19 cellular contexts compared by ENCODE assay signal in the genomic region with DNA sequence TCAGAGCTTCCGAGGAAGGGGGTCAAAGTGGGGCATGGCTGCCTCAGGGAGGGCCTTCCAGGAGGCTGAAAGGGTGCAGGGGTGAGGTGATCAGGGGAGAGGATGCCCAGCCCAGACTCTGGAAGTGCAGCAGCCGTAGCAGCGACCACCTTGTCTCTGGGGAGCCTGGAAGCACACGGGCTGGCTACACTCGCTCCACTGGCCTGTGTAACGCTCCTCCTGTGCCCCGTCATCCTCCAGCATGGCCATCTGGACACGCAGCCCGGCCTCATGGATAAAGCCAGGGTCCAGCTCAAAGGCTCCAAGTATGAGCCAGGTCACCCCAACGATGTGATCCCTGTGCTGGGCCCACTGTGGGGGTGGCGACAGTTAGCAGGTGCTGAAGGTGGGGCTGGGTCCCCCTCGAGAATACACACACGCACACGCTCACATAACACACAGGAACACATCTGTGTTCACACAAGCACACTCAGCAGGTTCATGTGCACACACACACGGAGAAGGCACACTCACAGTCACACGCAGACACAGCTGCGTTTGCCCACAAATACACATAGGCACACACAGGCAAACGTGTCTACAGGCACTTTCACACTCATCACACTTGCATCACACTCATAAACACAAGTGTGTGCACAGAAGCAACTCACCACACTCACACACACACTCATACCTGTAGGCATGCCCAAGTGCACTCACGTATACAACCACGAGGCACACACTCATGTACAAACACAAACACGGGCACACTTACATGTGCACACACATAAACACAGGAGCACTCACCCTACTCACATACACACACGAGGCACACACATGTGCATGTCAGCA. TPM values are rescaled to one million over a fixed set of nuclear protein-coding genes. Genes with fewer than 3 reads are reported as not detected.
DNase-seq lines count a peak whose midpoint lies in the region; ATAC-seq, FAIRE-seq and TF ChIP-seq lines count a peak whose summit lies in the region.
"Had no signal": no experiment of that assay in that cellular context is flagged by ENCODE, and none has a peak within 500 bp of the region (broad histone marks: within the 10 kb centered on the region; RNA-seq: fewer than 3 reads in every experiment).

No MANE protein-coding gene starts in this region.

- no peaks in the 10 kb centered on the region for H3K27me3 Mint-ChIP-seq in activated naive CD8-positive, alpha-beta T cell treated with anti-CD3 and anti-CD28 coated beads, Interleukin-2, amount 10 ng/mL, durations not matched to agents 7 days and 5 days
- H3K27me3 Mint-ChIP-seq in activated naive CD8-positive, alpha-beta T cell treated with anti-CD3 and anti-CD28 coated beads for 36 hours: no peaks in the 10 kb centered on the region
- H3K27me3 Mint-ChIP-seq in activated naive CD8-positive, alpha-beta T cell treated with anti-CD3 and anti-CD28 coated beads, Interleukin-2, amount 50 U/mL, for 24 hours: no peaks in the 10 kb centered on the region
- no peaks in the 10 kb centered on the region for H3K27me3 Mint-ChIP-seq in neural crest cell (ENCODE audit: low read depth)
- H3K27me3 Mint-ChIP-seq: activated naive CD4-positive, alpha-beta T cell treated with anti-CD3 and anti-CD28 coated beads, Interleukin-2, amount 50 U/mL, for 24 hours had no signal

- no peak for DNase-seq in activated naive CD8-positive, alpha-beta T cell treated with anti-CD3 and anti-CD28 coated beads, Interleukin-2, amount 10 ng/mL, durations not matched to agents 7 days and 5 days
- DNase-seq in activated naive CD8-positive, alpha-beta T cell treated with anti-CD3 and anti-CD28 coated beads for 36 hours: no peak
- no peak for DNase-seq in activated naive CD8-positive, alpha-beta T cell treated with anti-CD3 and anti-CD28 coated beads, Interleukin-2, amount 50 U/mL, for 24 hours
- DNase-seq in neural crest cell (ENCODE audit: low read depth, low spot score) (no peak), urothelium cell line (ENCODE audit: low spot score) (no peak), RCC 7860 (ENCODE audit: low spot score) (no peak), GM13976 (ENCODE audit: low spot score) (no peak)
- DNase-seq: activated CD4-positive, CD25-positive, alpha-beta regulatory T cell; effector CD8-positive, alpha-beta T cell; H7; mammary epithelial cell; NCI-H1417; NCI-H524; small intestine; stimulated activated CD4-positive, alpha-beta T cell treated with anti-CD3 and anti-CD28 coated beads, Interleukin-4, amount 100 ng/mL, for 1 hour had no signal

- peak overlapping the region; percentile 76 for H3K27ac Mint-ChIP-seq in activated naive CD8-positive, alpha-beta T cell treated with anti-CD3 and anti-CD28 coated beads, Interleukin-2, amount 10 ng/mL, durations not matched to agents 7 days and 5 days
- H3K27ac Mint-ChIP-seq in activated naive CD8-positive, alpha-beta T cell treated with anti-CD3 and anti-CD28 coated beads for 36 hours: no peak overlapping the region
- H3K27ac Mint-ChIP-seq in activated naive CD8-positive, alpha-beta T cell treated with anti-CD3 and anti-CD28 coated beads, Interleukin-2, amount 50 U/mL, for 24 hours: no peak overlapping the region
- H3K27ac Mint-ChIP-seq in neural crest cell (ENCODE audit: unreplicated experiment): no peak overlapping the region
- H3K27ac Mint-ChIP-seq: activated naive CD4-positive, alpha-beta T cell treated with anti-CD3 and anti-CD28 coated beads, Interleukin-2, amount 50 U/mL, for 24 hours had no signal

- POLR2A ChIA-PET in activated naive CD8-positive, alpha-beta T cell treated with anti-CD3 and anti-CD28 coated beads, Interleukin-2, amount 10 ng/mL, durations not matched to agents 7 days and 5 days (lab: Charles Lee): no interaction called here

- H3K9me3 Mint-ChIP-seq in activated naive CD8-positive, alpha-beta T cell treated with anti-CD3 and anti-CD28 coated beads, Interleukin-2, amount 10 ng/mL, durations not matched to agents 7 days and 5 days: no peaks in the 10 kb centered on the region
- no peaks in the 10 kb centered on the region for H3K9me3 Mint-ChIP-seq in activated naive CD8-positive, alpha-beta T cell treated with anti-CD3 and anti-CD28 coated beads for 36 hours
- no peaks in the 10 kb centered on the region for H3K9me3 Mint-ChIP-seq in activated naive CD8-positive, alpha-beta T cell treated with anti-CD3 and anti-CD28 coated beads, Interleukin-2, amount 50 U/mL, for 24 hours
- H3K9me3 Mint-ChIP-seq in neural crest cell: no peaks in the 10 kb centered on the region
- H3K9me3 Mint-ChIP-seq: activated naive CD4-positive, alpha-beta T cell treated with anti-CD3 and anti-CD28 coated beads, Interleukin-2, amount 50 U/mL, for 24 hours had no signal

- H3K4me1 Mint-ChIP-seq in activated naive CD8-positive, alpha-beta T cell treated with anti-CD3 and anti-CD28 coated beads, Interleukin-2, amount 10 ng/mL, durations not matched to agents 7 days and 5 days: peaks cover 17% of the 10 kb centered on the region
- peaks cover 13% of the 10 kb centered on the region for H3K4me1 Mint-ChIP-seq in activated naive CD8-positive, alpha-beta T cell treated with anti-CD3 and anti-CD28 coated beads for 36 hours
- H3K4me1 Mint-ChIP-seq in activated naive CD8-positive, alpha-beta T cell treated with anti-CD3 and anti-CD28 coated beads, Interleukin-2, amount 50 U/mL, for 24 hours: peaks cover 16% of the 10 kb centered on the region
- H3K4me1 Mint-ChIP-seq in neural crest cell: peaks cover 12% of the 10 kb centered on the region

- H3K36me3 Mint-ChIP-seq in activated naive CD8-positive, alpha-beta T cell treated with anti-CD3 and anti-CD28 coated beads, Interleukin-2, amount 10 ng/mL, durations not matched to agents 7 days and 5 days: peaks cover 2% of the 10 kb centered on the region
- H3K36me3 Mint-ChIP-seq in activated naive CD8-positive, alpha-beta T cell treated with anti-CD3 and anti-CD28 coated beads for 36 hours: no peaks in the 10 kb centered on the region
- no peaks in the 10 kb centered on the region for H3K36me3 Mint-ChIP-seq in activated naive CD8-positive, alpha-beta T cell treated with anti-CD3 and anti-CD28 coated beads, Interleukin-2, amount 50 U/mL, for 24 hours (ENCODE audit: low read depth)
- no peaks in the 10 kb centered on the region for H3K36me3 Mint-ChIP-seq in neural crest cell (ENCODE audit: low read depth)
- H3K36me3 Mint-ChIP-seq: activated naive CD4-positive, alpha-beta T cell treated with anti-CD3 and anti-CD28 coated beads, Interleukin-2, amount 50 U/mL, for 24 hours had no signal

- TF ChIP-seq CTCF in neural crest cell (conservative IDR thresholded peaks at IDR 0.05): no peak
- no peak for TF ChIP-seq CTCF in GM13976 (IDR thresholded peaks at IDR 0.05; ENCODE audit: borderline replicate concordance, control extremely low read depth, extremely low read depth, insufficient read depth, missing control alignments)

- ATAC-seq in activated naive CD8-positive, alpha-beta T cell treated with anti-CD3 and anti-CD28 coated beads, Interleukin-2, amount 10 ng/mL, durations not matched to agents 7 days and 5 days (ENCODE audit: low read depth): no peak
- no peak for ATAC-seq in activated naive CD8-positive, alpha-beta T cell treated with anti-CD3 and anti-CD28 coated beads, Interleukin-2, amount 50 U/mL, for 24 hours
- no peak for ATAC-seq in GM21423 (IDR thresholded peaks at IDR 0.05; ENCODE audit: unreplicated experiment)
- ATAC-seq: gastroesophageal sphincter had no signal

- no peak overlapping the region for H3K4me3 Mint-ChIP-seq in activated naive CD8-positive, alpha-beta T cell treated with anti-CD3 and anti-CD28 coated beads, Interleukin-2, amount 10 ng/mL, durations not matched to agents 7 days and 5 days
- no peak overlapping the region for H3K4me3 Mint-ChIP-seq in activated naive CD8-positive, alpha-beta T cell treated with anti-CD3 and anti-CD28 coated beads for 36 hours
- peak overlapping the region; percentile 0 for H3K4me3 Mint-ChIP-seq in activated naive CD8-positive, alpha-beta T cell treated with anti-CD3 and anti-CD28 coated beads, Interleukin-2, amount 50 U/mL, for 24 hours
- H3K4me3 Mint-ChIP-seq in neural crest cell: peak overlapping the region; percentile 50
- H3K4me3 Mint-ChIP-seq: activated naive CD4-positive, alpha-beta T cell treated with anti-CD3 and anti-CD28 coated beads, Interleukin-2, amount 50 U/mL, for 24 hours had no signal

- FAIRE-seq in urothelium cell line (lab: Jason Lieb, UNC) (peak; percentile 84), RCC 7860 (lab: Jason Lieb, UNC) (no peak)
- FAIRE-seq: small intestine had no signal

- in situ Hi-C loops in GM13976 (cut with MboI; ENCODE audit: low sequenced_read_pairs, unreplicated experiment): no loop called here

RNA-seq across cellular contexts. Expression of a gene that starts 19.3 kb away (rescaled TPM):
- 10 to 100 TPM; 29.2 to 30.1 TPM for total RNA-seq in activated naive CD8-positive, alpha-beta T cell treated with anti-CD3 and anti-CD28 coated beads, Interleukin-2, amount 10 ng/mL, durations not matched to agents 7 days and 5 days
- total RNA-seq in activated naive CD8-positive, alpha-beta T cell treated with anti-CD3 and anti-CD28 coated beads for 36 hours: 10 to 100 TPM; 55.3 to 56.0 TPM
- 35.8 and 36.7 TPM in 2 replicates for total RNA-seq in neural crest cell

RNA-seq across cellular contexts. Expression of a gene that starts 19.5 kb away (rescaled TPM):
- total RNA-seq in activated naive CD8-positive, alpha-beta T cell treated with anti-CD3 and anti-CD28 coated beads, Interleukin-2, amount 10 ng/mL, durations not matched to agents 7 days and 5 days: 10 to 100 TPM; 52.8 to 59.1 TPM
- 100 to 1,000 TPM in 1 of 2 experiments, 10 to 100 TPM in 1; 98.4 to 103 TPM for total RNA-seq in activated naive CD8-positive, alpha-beta T cell treated with anti-CD3 and anti-CD28 coated beads for 36 hours
- total RNA-seq in neural crest cell: 79.1 and 85.6 TPM in 2 replicates

RNA-seq across cellular contexts. Expression of a gene that starts 38.3 kb away (rescaled TPM):
- under 1 TPM in 1 of 2 experiments, not detected in 1; 0.33 TPM for total RNA-seq in activated naive CD8-positive, alpha-beta T cell treated with anti-CD3 and anti-CD28 coated beads, Interleukin-2, amount 10 ng/mL, durations not matched to agents 7 days and 5 days
- under 1 TPM in 1 of 2 experiments, not detected in 1; 0.41 TPM for total RNA-seq in activated naive CD8-positive, alpha-beta T cell treated with anti-CD3 and anti-CD28 coated beads for 36 hours
- 46.5 TPM in 2 replicates for total RNA-seq in neural crest cell
- total RNA-seq: T-helper 2 cell treated with Interferon-gamma antibody and Interleukin-4, amounts not matched to agents 100 ng/mL and 5 ng/mL, for 36 hours had no signal

RNA-seq across cellular contexts. Expression of a gene that starts 43.9 kb away (rescaled TPM):
- total RNA-seq in activated naive CD8-positive, alpha-beta T cell treated with anti-CD3 and anti-CD28 coated beads, Interleukin-2, amount 10 ng/mL, durations not matched to agents 7 days and 5 days: 10 to 100 TPM; 45.8 to 48.1 TPM
- total RNA-seq in activated naive CD8-positive, alpha-beta T cell treated with anti-CD3 and anti-CD28 coated beads for 36 hours: 10 to 100 TPM; 51.6 to 56.7 TPM
- total RNA-seq in neural crest cell: 47.7 and 50.0 TPM in 2 replicates

Comparison
In these comparisons a context has a peak if more than half of its experiments do, and no peak if none do; other contexts are left out.
1. H3K4me3 Mint-ChIP-seq: peak in activated naive CD8-positive, alpha-beta T cell treated with anti-CD3 and anti-CD28 coated beads, Interleukin-2, amount 50 U/mL, for 24 hours (single experiment) and neural crest cell (single experiment); none in activated naive CD8-positive, alpha-beta T cell treated with anti-CD3 and anti-CD28 coated beads, Interleukin-2, amount 10 ng/mL, durations not matched to agents 7 days and 5 days (single experiment) and activated naive CD8-positive, alpha-beta T cell treated with anti-CD3 and anti-CD28 coated beads for 36 hours (single experiment).
2. RNA of a gene that starts 38.3 kb away (total RNA-seq): 46.5 TPM in neural crest cell; 0.41 TPM in activated naive CD8-positive, alpha-beta T cell treated with anti-CD3 and anti-CD28 coated beads for 36 hours and 0.33 TPM in activated naive CD8-positive, alpha-beta T cell treated with anti-CD3 and anti-CD28 coated beads, Interleukin-2, amount 10 ng/mL, durations not matched to agents 7 days and 5 days; every median in the first group is over 10 times any median in the second.